ENCODE assay signal across 8 cellular contexts in the genomic region with DNA sequence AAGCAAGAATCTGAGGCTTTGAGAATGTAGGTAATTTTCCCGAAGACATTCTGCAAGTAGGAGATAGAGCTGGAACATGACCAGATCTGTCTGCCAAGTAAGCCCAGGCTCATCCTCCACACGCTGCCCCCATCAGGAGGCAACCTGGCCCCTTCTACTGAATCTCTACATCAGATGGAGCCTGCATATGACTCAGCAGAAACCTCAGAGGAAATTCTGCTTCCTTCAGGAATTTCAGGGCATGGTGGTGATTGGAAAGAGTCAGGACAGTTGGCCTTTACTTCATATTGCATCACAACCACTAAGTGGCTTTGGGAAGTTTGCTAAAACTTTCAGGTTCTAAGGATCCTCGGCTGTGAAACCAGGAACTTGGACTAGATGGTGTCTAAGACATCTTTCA.
DNase-seq lines count a peak whose midpoint lies in the region; ATAC-seq, FAIRE-seq and TF ChIP-seq lines count a peak whose summit lies in the region.

No MANE protein-coding gene starts in this region.

- H3K9me3 ChIP-seq in CD4-positive, alpha-beta memory T cell (ENCODE audit: control insufficient read depth in 1 of 2, low read length in 2 of 2), result no peaks in the 10 kb centered on the region
- no peaks in the 10 kb centered on the region for H3K9me3 ChIP-seq in mammary epithelial cell (replicated peaks; ENCODE audit: insufficient read depth, low read length)

- TF ChIP-seq CTCF in NB4 (IDR thresholded peaks at IDR 0.05; ENCODE audit: low read depth, low read length) (no peak), mammary epithelial cell (conservative IDR thresholded peaks at IDR 0.05 in 1 of 2, IDR thresholded peaks at IDR 0.05 in 1 of 2; ENCODE audit: extremely low read depth in 1 of 2, insufficient read depth in 1 of 2, low read depth in 1 of 2, low read length in 2 of 2) (no peak), natural killer cell (IDR thresholded peaks at IDR 0.05) (no peak)

- no peaks in the 10 kb centered on the region for H3K27me3 ChIP-seq in CD4-positive, alpha-beta memory T cell (ENCODE audit: insufficient read depth, low read length)
- no peaks in the 10 kb centered on the region for H3K27me3 ChIP-seq in mammary epithelial cell (ENCODE audit: insufficient read depth, low read length)

- WGBS in mammary epithelial cell (ENCODE audit: low coverage, missing lambda C conversion rate), result 33% methylated on average over 3 of the region's 3 CpGs

- H3K79me2 ChIP-seq in mammary epithelial cell (ENCODE audit: insufficient read depth, low read length), result no peaks in the 10 kb centered on the region

- H3K27me3 Mint-ChIP-seq in CD4-positive, alpha-beta memory T cell, result no peaks in the 10 kb centered on the region
- no peaks in the 10 kb centered on the region for H3K27me3 Mint-ChIP-seq in natural killer cell (ENCODE audit: low read depth in 2 of 2)

- peaks cover 38 to 65% (median 50%) of the 10 kb centered on the region in 4 donors for H3K4me1 Mint-ChIP-seq in CD4-positive, alpha-beta memory T cell
- H3K4me1 Mint-ChIP-seq in natural killer cell, result peaks cover 39 to 40% of the 10 kb centered on the region in 2 donors

- H2AFZ ChIP-seq in mammary epithelial cell (ENCODE audit: low read depth, low read length), result peak overlapping the region; percentile 70

- BruUV-seq in mammary epithelial cell (replicated peaks; lab: Mats Ljungman, UMichigan), result no TSS peak

- CTCF ChIA-PET in CD4-positive, alpha-beta memory T cell (lab: Charles Lee; ENCODE audit: partially characterized antibody), result interaction anchor here (1.0 to 12.0 kb wide), 9 partner anchors 7 to 673 kb away, joined by 3 to 166 read pairs (median 5); no protein-coding TSS in a partner anchor
- CTCF ChIA-PET in mammary epithelial cell (lab: Charles Lee; ENCODE audit: low non-redundant PET), result no interaction called here

- no peaks in the 10 kb centered on the region for H4K20me1 ChIP-seq in mammary epithelial cell (ENCODE audit: insufficient read depth, low read length)

- H3K27ac Mint-ChIP-seq in CD4-positive, alpha-beta memory T cell, result peak overlapping the region; percentile 87 to 99 (median 96)
- H3K27ac Mint-ChIP-seq in natural killer cell, result peak overlapping the region; percentile 88 to 97

- peak overlapping the region; percentile 57 for H3K27ac ChIP-seq in CD4-positive, alpha-beta memory T cell (ENCODE audit: low read depth, low read length)
- H3K27ac ChIP-seq in mammary epithelial cell (ENCODE audit: insufficient read depth, low read depth, low read length), result peak overlapping the region; percentile 88

- H3K4me3 Mint-ChIP-seq in CD4-positive, alpha-beta memory T cell, result peak overlapping the region in 6 of 8 donors; percentile 17 to 85 (median 56)
- peak overlapping the region; percentile 79 for H3K4me3 Mint-ChIP-seq in natural killer cell

- peak overlapping the region; percentile 49 for H3K4me2 ChIP-seq in mammary epithelial cell (ENCODE audit: insufficient read depth, low read depth, low read length)

- DNase-seq in CD4-positive, alpha-beta memory T cell, result no peak
- DNase-seq in NB4 (ENCODE audit: low read depth) (peak; percentile 64), mammary epithelial cell (peak; percentile 65), natural killer cell (no peak), GM12892 (ENCODE audit: insufficient read length) (no peak)
- DNase-seq in stimulated activated CD4-positive, alpha-beta T cell treated with anti-CD3 and anti-CD28 coated beads, Interleukin-12 subunit alpha, Interleukin-12 subunit beta, amount 100 ng/mL, for 4 hours, result no peak

- intact Hi-C loops in CD4-positive, alpha-beta memory T cell (cut with micrococcal nuclease), result loop anchor here (2.0 to 5.0 kb wide), 3 partner anchors 86 to 955 kb away; partner anchors contain the start of genes LRRC63, TPT1 and ZC3H13
- intact Hi-C loops in mammary epithelial cell (cut with micrococcal nuclease) (loop anchor here (1.0 to 2.0 kb wide), 3 partner anchors 20 to 117 kb away; no protein-coding TSS in a partner anchor), natural killer cell (cut with micrococcal nuclease) (loop anchor here (1.0 to 5.0 kb wide), 6 partner anchors 7 to 880 kb away; partner anchors contain the start of genes LCP1 and SLC25A30)

- in situ Hi-C loops in mammary epithelial cell (cut with MboI; ENCODE audit: low sequenced_read_pairs in 2 of 2), result no loop called here

- H3K4me3 ChIP-seq in CD4-positive, alpha-beta memory T cell (ENCODE audit: low read length in 2 of 2), result no peak overlapping the region
- H3K4me3 ChIP-seq in NB4 (ENCODE audit: low read depth, low read length) (peak overlapping the region; percentile 37), mammary epithelial cell (replicated peaks in 1 of 3; ENCODE audit: insufficient read depth in 1 of 3, low read depth in 2 of 3, low read length in 3 of 3) (no peak overlapping the region)

- FAIRE-seq in GM12892 (lab: Jason Lieb, UNC), result no peak

- ATAC-seq in natural killer cell (no peak), esophagus mucosa (no peak), HG03280 (IDR thresholded peaks at IDR 0.05; ENCODE audit: unreplicated experiment) (no peak)

- peaks cover 0 to 6% (median under 1%) of the 10 kb centered on the region in 8 donors for H3K9me3 Mint-ChIP-seq in CD4-positive, alpha-beta memory T cell
- no peaks in the 10 kb centered on the region for H3K9me3 Mint-ChIP-seq in natural killer cell

- H3K4me1 ChIP-seq in CD4-positive, alpha-beta memory T cell (ENCODE audit: insufficient read depth, low read length), result peaks cover 45% of the 10 kb centered on the region
- peaks cover 26% of the 10 kb centered on the region for H3K4me1 ChIP-seq in mammary epithelial cell (ENCODE audit: insufficient read depth, low read length)

- H3K36me3 ChIP-seq in CD4-positive, alpha-beta memory T cell (ENCODE audit: insufficient read depth, low read length), result no peaks in the 10 kb centered on the region
- no peaks in the 10 kb centered on the region for H3K36me3 ChIP-seq in mammary epithelial cell (ENCODE audit: insufficient read depth, low read length)

- POLR2A ChIA-PET in CD4-positive, alpha-beta memory T cell (lab: Charles Lee; ENCODE audit: partially characterized antibody), result interaction anchor here (0.7 to 3.4 kb wide), 12 partner anchors 8 to 137 kb away, joined by 3 to 51 read pairs (median 9); partner anchors contain the start of genes LCP1 and LRRC63

- TF ChIP-seq POLR2A in NB4 (IDR thresholded peaks at IDR 0.05; ENCODE audit: extremely low read depth, insufficient read length) (no peak), GM12892 (IDR thresholded peaks at IDR 0.05; ENCODE audit: low read depth, low read length) (no peak)

- H3K9ac ChIP-seq in mammary epithelial cell (ENCODE audit: insufficient read depth, low read length), result no peak overlapping the region

- dilution Hi-C loops in mammary epithelial cell (cut with HindIII; ENCODE audit: low sequenced_read_pairs), result no loop called here

- H3K36me3 Mint-ChIP-seq in CD4-positive, alpha-beta memory T cell, result peaks cover 0 to 5% of the 10 kb centered on the region in 2 donors
- H3K36me3 Mint-ChIP-seq in natural killer cell, result no peaks in the 10 kb centered on the region

Comparison
In these comparisons a context has a peak if more than half of its experiments do, and no peak if none do; other contexts are left out.
1. DNase-seq: peak in NB4 (single experiment) and mammary epithelial cell (single experiment); none in CD4-positive, alpha-beta memory T cell (0 of 5), natural killer cell (single experiment), stimulated activated CD4-positive, alpha-beta T cell treated with anti-CD3 and anti-CD28 coated beads, Interleukin-12 subunit alpha, Interleukin-12 subunit beta, amount 100 ng/mL, for 4 hours (single experiment) and GM12892 (single experiment).